In the genomic region with DNA sequence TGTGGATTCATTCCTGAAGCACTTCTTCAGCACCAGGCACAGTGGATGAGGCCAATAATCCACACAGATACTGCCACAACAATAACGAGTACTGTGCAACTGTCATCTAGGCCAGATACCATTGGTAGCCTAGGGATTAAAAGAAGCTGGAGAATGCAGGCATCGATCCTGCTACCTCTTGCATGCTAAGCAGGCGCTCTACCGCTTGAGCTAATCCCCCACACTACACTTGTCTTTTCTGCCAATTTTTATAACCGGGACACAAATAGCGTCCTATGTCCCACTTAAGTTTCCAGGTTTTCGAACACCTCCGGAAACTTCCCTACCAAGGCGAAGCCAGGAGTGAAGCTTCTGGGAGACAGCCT, we compare ENCODE assay signal across 8 cellular contexts.
DNase-seq lines count a peak whose midpoint lies in the region; ATAC-seq and TF ChIP-seq lines count a peak whose summit lies in the region.
"Not testable (repeated sequence)": the region's sequence is repeated elsewhere in the genome, so short reads cannot be mapped to it uniquely, and the experiment has no call there.

No MANE protein-coding gene starts in this region.

- DNase-seq in EH (ENCODE audit: low read depth) (peak; percentile 4), GM23338 (ENCODE audit: low spot score) (peak; percentile 67), LHCN-M2 (ENCODE audit: low read depth) (peak; percentile 25), endodermal cell (peak; percentile 63)
- not testable (repeated sequence) for DNase-seq in stimulated activated naive B cell treated with anti-CD40 and anti-IgM and Interleukin-4, amounts not matched to agents 10 μg/mL and 1 μg/mL and 100 μg/mL, for 72 hours

- not testable (repeated sequence) for H2AFZ ChIP-seq in GM23338

- H3K79me2 ChIP-seq in GM23338 (replicated peaks; ENCODE audit: insufficient read depth): not testable (repeated sequence)

- not testable (repeated sequence) for H4K20me1 ChIP-seq in GM23338 (replicated peaks; ENCODE audit: insufficient read depth)

- H3K36me3 Mint-ChIP-seq in GM23338 (ENCODE audit: low read depth); activated naive CD8-positive, alpha-beta T cell; endodermal cell (ENCODE audit: low read depth); stimulated activated naive B cell treated with anti-CD40 and anti-IgM and Interleukin-4, amounts not matched to agents 10 μg/mL and 1 μg/mL and 100 μg/mL, for 72 hours: not testable (repeated sequence)

- H3K36me3 ChIP-seq in GM23338 (ENCODE audit: insufficient read depth); endodermal cell (ENCODE audit: control insufficient read depth, insufficient read depth, low read length): not testable (repeated sequence)

- H3K4me1 ChIP-seq in GM23338 (ENCODE audit: insufficient read depth); endodermal cell (ENCODE audit: control insufficient read depth, insufficient read depth, low read length): not testable (repeated sequence)

- H3K4me3 ChIP-seq in GM23338 (peak overlapping the region; percentile 72), iPS-18c (ENCODE audit: insufficient read depth, low read depth, low read length) (peak overlapping the region; percentile 54; the same call in 1 of the 2 replicates)
- not testable (repeated sequence) for H3K4me3 ChIP-seq in endodermal cell (ENCODE audit: low read length)

- H3K9me3 ChIP-seq in endodermal cell (ENCODE audit: control insufficient read depth, low read length); iPS-18c (ENCODE audit: control insufficient read depth, insufficient read depth, low read length): not testable (repeated sequence)

- H3K27me3 Mint-ChIP-seq in GM23338 (ENCODE audit: insufficient read depth, low read depth, poor library complexity): peaks cover 38% of the 10 kb centered on the region
- peaks cover 36% of the 10 kb centered on the region for H3K27me3 Mint-ChIP-seq in activated naive CD8-positive, alpha-beta T cell
- peaks cover 52% of the 10 kb centered on the region for H3K27me3 Mint-ChIP-seq in endodermal cell (ENCODE audit: insufficient read depth)
- peaks cover 19 to 28% of the 10 kb centered on the region in 2 donors for H3K27me3 Mint-ChIP-seq in stimulated activated naive B cell treated with anti-CD40 and anti-IgM and Interleukin-4, amounts not matched to agents 10 μg/mL and 1 μg/mL and 100 μg/mL, for 72 hours

- not testable (repeated sequence) for H3K27ac ChIP-seq in GM23338 (ENCODE audit: low read depth); endodermal cell (ENCODE audit: low read depth, low read length)

- H3F3A ChIP-seq in GM23338 (replicated peaks; ENCODE audit: low read depth): not testable (repeated sequence)

- not testable (repeated sequence) for TF ChIP-seq CTCF in GM23338 (conservative IDR thresholded peaks at IDR 0.05; ENCODE audit: low read depth in 2 of 2); endodermal cell (conservative IDR thresholded peaks at IDR 0.05)

- H3K4me2 ChIP-seq in GM23338: peak overlapping the region; percentile 82

- WGBS in endodermal cell (ENCODE audit: insufficient coverage in 1 of 2, insufficient read length in 1 of 2), 2 experiments: 25 to 50% methylated on average over 6 to 9 of the region's 9 CpGs

- not testable (repeated sequence) for H3K9ac ChIP-seq in endodermal cell (ENCODE audit: extremely low read depth, low read length, poor library complexity, severe bottlenecking)

- peak; percentile 93 for ATAC-seq in GM23338
- peak; percentile 5 for ATAC-seq in HG02852 (IDR thresholded peaks at IDR 0.05; ENCODE audit: unreplicated experiment)
- not testable (repeated sequence) for ATAC-seq in stimulated activated naive B cell treated with anti-CD40 and anti-IgM and Interleukin-4, amounts not matched to agents 10 μg/mL and 1 μg/mL and 100 μg/mL, for 72 hours (replicated peaks)

- peaks cover 64% of the 10 kb centered on the region for H3K27me3 ChIP-seq in GM23338 (ENCODE audit: insufficient read depth)
- H3K27me3 ChIP-seq in endodermal cell (ENCODE audit: control insufficient read depth, insufficient read depth, low read length, poor library complexity, severe bottlenecking): peaks cover 50% of the 10 kb centered on the region

- H3K27ac Mint-ChIP-seq in GM23338; activated naive CD8-positive, alpha-beta T cell; endodermal cell: not testable (repeated sequence)
- H3K27ac Mint-ChIP-seq in stimulated activated naive B cell treated with anti-CD40 and anti-IgM and Interleukin-4, amounts not matched to agents 10 μg/mL and 1 μg/mL and 100 μg/mL, for 72 hours: peak overlapping the region; percentile 27

- not testable (repeated sequence) for H3K9me2 ChIP-seq in GM23338 (ENCODE audit: insufficient read depth)

- H3K4me3 Mint-ChIP-seq in GM23338 (peak overlapping the region; percentile 83), endodermal cell (peak overlapping the region; percentile 48)
- H3K4me3 Mint-ChIP-seq in activated naive CD8-positive, alpha-beta T cell: peak overlapping the region; percentile 38
- H3K4me3 Mint-ChIP-seq in stimulated activated naive B cell treated with anti-CD40 and anti-IgM and Interleukin-4, amounts not matched to agents 10 μg/mL and 1 μg/mL and 100 μg/mL, for 72 hours: not testable (repeated sequence)

- H3K4me1 Mint-ChIP-seq in GM23338; endodermal cell; stimulated activated naive B cell treated with anti-CD40 and anti-IgM and Interleukin-4, amounts not matched to agents 10 μg/mL and 1 μg/mL and 100 μg/mL, for 72 hours: not testable (repeated sequence)
- H3K4me1 Mint-ChIP-seq in activated naive CD8-positive, alpha-beta T cell (ENCODE audit: low read depth): peaks cover 18% of the 10 kb centered on the region

- H3K9me3 Mint-ChIP-seq in GM23338 (peaks cover 11% of the 10 kb centered on the region; the same call in 2 of the 3 replicates), endodermal cell (peaks cover 16% of the 10 kb centered on the region)
- not testable (repeated sequence) for H3K9me3 Mint-ChIP-seq in activated naive CD8-positive, alpha-beta T cell (ENCODE audit: low read depth)
- H3K9me3 Mint-ChIP-seq in stimulated activated naive B cell treated with anti-CD40 and anti-IgM and Interleukin-4, amounts not matched to agents 10 μg/mL and 1 μg/mL and 100 μg/mL, for 72 hours: peaks cover 9 to 10% of the 10 kb centered on the region in 2 donors
